ENCODE assay signal across 9 cellular contexts in the genomic region with DNA sequence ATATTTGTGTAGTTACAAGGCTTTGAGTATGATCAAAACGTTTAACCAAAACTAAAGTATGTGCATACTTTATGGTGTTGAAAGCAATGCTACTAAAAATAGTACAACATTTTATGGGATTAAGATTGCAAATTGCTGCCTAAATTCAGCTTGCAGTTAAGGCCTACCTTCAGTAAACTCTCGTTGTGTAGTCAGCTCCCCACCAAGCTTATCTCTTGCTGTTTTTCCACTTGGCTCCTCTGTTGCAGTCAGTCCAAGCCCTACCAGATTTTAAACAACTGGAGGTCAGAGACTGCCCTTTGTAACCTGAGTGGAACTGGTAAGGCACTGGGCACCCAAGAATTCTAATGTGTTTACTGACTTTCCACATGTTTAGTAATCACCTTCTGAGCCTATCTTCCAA.
DNase-seq lines count a peak whose midpoint lies in the region; ATAC-seq and TF ChIP-seq lines count a peak whose summit lies in the region.
"Had no signal": no experiment of that assay in that cellular context is flagged by ENCODE, and none has a peak within 500 bp of the region (broad histone marks: within the 10 kb centered on the region; RNA-seq: fewer than 3 reads in every experiment).

No MANE protein-coding gene starts in this region.

- no peak for DNase-seq in HL-60 (ENCODE audit: low read depth in 1 of 2, low spot score in 1 of 2)
- peak; percentile 42 for DNase-seq in amniotic epithelial cell (ENCODE audit: low read depth)
- no peak for DNase-seq in effector CD4-positive, alpha-beta T cell

- TF ChIP-seq CTCF in HL-60 (IDR thresholded peaks at IDR 0.05; ENCODE audit: insufficient read depth, low read length): no peak

- H3K27ac ChIP-seq in HL-60 (replicated peaks): peak overlapping the region; percentile 85
- H3K27ac ChIP-seq in iPS-18a (ENCODE audit: low read length): peak overlapping the region; percentile 93
- peak overlapping the region; percentile 25 for H3K27ac ChIP-seq in stomach smooth muscle (ENCODE audit: low read length)
- H3K27ac ChIP-seq: epithelial cell of prostate had no signal

- H3K9me3 ChIP-seq in iPS-18a (ENCODE audit: control insufficient read depth, low read depth, low read length) (no peaks in the 10 kb centered on the region), stomach smooth muscle (ENCODE audit: control insufficient read depth in 2 of 2, low read length in 2 of 2) (no peaks in the 10 kb centered on the region)

- H3K4me3 ChIP-seq in HL-60 (replicated peaks; ENCODE audit: insufficient read depth, low read length): no peak overlapping the region
- peak overlapping the region; percentile 42 for H3K4me3 ChIP-seq in iPS-18a (ENCODE audit: low read length)
- H3K4me3 ChIP-seq in stomach smooth muscle (ENCODE audit: low read length in 2 of 2): no peak overlapping the region

- H3K4me1 ChIP-seq in iPS-18a (ENCODE audit: control insufficient read depth, low read depth, low read length) (peaks cover 67% of the 10 kb centered on the region), stomach smooth muscle (ENCODE audit: control insufficient read depth, insufficient read depth, low read length) (peaks cover 18% of the 10 kb centered on the region)

- ATAC-seq in GM19452 (IDR thresholded peaks at IDR 0.05; ENCODE audit: unreplicated experiment) (no peak), HG03159 (IDR thresholded peaks at IDR 0.05; ENCODE audit: unreplicated experiment) (no peak)
- ATAC-seq: HCT116 had no signal

- H3K36me3 ChIP-seq in iPS-18a (ENCODE audit: control insufficient read depth, low read depth, low read length) (no peaks in the 10 kb centered on the region), stomach smooth muscle (ENCODE audit: control insufficient read depth in 2 of 2, insufficient read depth in 2 of 2, low read length in 2 of 2) (no peaks in the 10 kb centered on the region)

- no peaks in the 10 kb centered on the region for H3K27me3 ChIP-seq in HL-60 (ENCODE audit: insufficient read depth, poor library complexity, severe bottlenecking)
- no peaks in the 10 kb centered on the region for H3K27me3 ChIP-seq in iPS-18a (ENCODE audit: control insufficient read depth, insufficient read depth, low read length)
- H3K27me3 ChIP-seq in stomach smooth muscle (ENCODE audit: control insufficient read depth in 1 of 2, insufficient read depth in 2 of 2, low read length in 2 of 2): no peaks in the 10 kb centered on the region

- H3K9ac ChIP-seq in iPS-18a (ENCODE audit: low read length) (peak overlapping the region; percentile 70), stomach smooth muscle (ENCODE audit: low read length in 2 of 2) (no peak overlapping the region)

Comparison
In these comparisons a context has a peak if more than half of its experiments do, and no peak if none do; other contexts are left out.
1. H3K27ac ChIP-seq: peak in every context shown above with its lines; median percentile 93 in iPS-18a; 85 in HL-60; 25 in stomach smooth muscle.